In genomic region chr6:136921936-136922679, GRCh38 we compare ENCODE assay signal across 1 cellular context.
TF ChIP-seq lines count a peak whose summit lies in the region.

A gene with protein sequence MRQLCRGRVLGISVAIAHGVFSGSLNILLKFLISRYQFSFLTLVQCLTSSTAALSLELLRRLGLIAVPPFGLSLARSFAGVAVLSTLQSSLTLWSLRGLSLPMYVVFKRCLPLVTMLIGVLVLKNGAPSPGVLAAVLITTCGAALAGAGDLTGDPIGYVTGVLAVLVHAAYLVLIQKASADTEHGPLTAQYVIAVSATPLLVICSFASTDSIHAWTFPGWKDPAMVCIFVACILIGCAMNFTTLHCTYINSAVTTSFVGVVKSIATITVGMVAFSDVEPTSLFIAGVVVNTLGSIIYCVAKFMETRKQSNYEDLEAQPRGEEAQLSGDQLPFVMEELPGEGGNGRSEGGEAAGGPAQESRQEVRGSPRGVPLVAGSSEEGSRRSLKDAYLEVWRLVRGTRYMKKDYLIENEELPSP (plus strand): TSS chr6:136922301. CDS start chr6:136922429, 128 bp downstream.

TF ChIP-seq in HEK293, 187 proteins besides CTCF, POLR2A, EP300 and RAD21 (continued from another document and continues in another):
- no peak for TF ChIP-seq KLF17 (tag by site-specific recombination; IDR thresholded peaks at IDR 0.05)
- TF ChIP-seq ZNF248 (tag by site-specific recombination; IDR thresholded peaks at IDR 0.05): no peak
- TF ChIP-seq ZNF202 (tag by site-specific recombination; IDR thresholded peaks at IDR 0.05; ENCODE audit: borderline replicate concordance): no peak
- TF ChIP-seq KLF8 (tag by site-specific recombination; IDR thresholded peaks at IDR 0.05): peak; percentile 59; the same call in 1 of the 2 replicates
- TF ChIP-seq ZNF24 (tag by site-specific recombination; IDR thresholded peaks at IDR 0.05): no peak
- TF ChIP-seq, protein P1, sequence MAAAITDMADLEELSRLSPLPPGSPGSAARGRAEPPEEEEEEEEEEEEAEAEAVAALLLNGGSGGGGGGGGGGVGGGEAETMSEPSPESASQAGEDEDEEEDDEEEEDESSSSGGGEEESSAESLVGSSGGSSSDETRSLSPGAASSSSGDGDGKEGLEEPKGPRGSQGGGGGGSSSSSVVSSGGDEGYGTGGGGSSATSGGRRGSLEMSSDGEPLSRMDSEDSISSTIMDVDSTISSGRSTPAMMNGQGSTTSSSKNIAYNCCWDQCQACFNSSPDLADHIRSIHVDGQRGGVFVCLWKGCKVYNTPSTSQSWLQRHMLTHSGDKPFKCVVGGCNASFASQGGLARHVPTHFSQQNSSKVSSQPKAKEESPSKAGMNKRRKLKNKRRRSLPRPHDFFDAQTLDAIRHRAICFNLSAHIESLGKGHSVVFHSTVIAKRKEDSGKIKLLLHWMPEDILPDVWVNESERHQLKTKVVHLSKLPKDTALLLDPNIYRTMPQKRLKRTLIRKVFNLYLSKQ (tag by site-specific recombination; IDR thresholded peaks at IDR 0.05; ENCODE audit: borderline replicate concordance): no peak
- TF ChIP-seq, protein P2, sequence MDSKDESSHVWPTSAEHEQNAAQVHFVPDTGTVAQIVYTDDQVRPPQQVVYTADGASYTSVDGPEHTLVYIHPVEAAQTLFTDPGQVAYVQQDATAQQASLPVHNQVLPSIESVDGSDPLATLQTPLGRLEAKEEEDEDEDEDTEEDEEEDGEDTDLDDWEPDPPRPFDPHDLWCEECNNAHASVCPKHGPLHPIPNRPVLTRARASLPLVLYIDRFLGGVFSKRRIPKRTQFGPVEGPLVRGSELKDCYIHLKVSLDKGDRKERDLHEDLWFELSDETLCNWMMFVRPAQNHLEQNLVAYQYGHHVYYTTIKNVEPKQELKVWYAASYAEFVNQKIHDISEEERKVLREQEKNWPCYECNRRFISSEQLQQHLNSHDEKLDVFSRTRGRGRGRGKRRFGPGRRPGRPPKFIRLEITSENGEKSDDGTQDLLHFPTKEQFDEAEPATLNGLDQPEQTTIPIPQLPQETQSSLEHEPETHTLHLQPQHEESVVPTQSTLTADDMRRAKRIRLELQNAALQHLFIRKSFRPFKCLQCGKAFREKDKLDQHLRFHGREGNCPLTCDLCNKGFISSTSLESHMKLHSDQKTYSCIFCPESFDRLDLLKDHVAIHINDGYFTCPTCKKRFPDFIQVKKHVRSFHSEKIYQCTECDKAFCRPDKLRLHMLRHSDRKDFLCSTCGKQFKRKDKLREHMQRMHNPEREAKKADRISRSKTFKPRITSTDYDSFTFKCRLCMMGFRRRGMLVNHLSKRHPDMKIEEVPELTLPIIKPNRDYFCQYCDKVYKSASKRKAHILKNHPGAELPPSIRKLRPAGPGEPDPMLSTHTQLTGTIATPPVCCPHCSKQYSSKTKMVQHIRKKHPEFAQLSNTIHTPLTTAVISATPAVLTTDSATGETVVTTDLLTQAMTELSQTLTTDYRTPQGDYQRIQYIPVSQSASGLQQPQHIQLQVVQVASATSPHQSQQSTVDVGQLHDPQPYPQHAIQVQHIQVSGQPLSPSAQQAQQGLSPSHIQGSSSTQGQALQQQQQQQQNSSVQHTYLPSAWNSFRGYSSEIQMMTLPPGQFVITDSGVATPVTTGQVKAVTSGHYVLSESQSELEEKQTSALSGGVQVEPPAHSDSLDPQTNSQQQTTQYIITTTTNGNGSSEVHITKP (tag by site-specific recombination; IDR thresholded peaks at IDR 0.05): 0 out of 2 replicates have a peak, but pooled peaks have one; percentile 36
- TF ChIP-seq, protein P3, sequence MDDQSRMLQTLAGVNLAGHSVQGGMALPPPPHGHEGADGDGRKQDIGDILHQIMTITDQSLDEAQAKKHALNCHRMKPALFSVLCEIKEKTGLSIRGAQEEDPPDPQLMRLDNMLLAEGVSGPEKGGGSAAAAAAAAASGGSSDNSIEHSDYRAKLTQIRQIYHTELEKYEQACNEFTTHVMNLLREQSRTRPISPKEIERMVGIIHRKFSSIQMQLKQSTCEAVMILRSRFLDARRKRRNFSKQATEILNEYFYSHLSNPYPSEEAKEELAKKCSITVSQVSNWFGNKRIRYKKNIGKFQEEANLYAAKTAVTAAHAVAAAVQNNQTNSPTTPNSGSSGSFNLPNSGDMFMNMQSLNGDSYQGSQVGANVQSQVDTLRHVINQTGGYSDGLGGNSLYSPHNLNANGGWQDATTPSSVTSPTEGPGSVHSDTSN (CRISPR knock-in tag; IDR thresholded peaks at IDR 0.05): peak; percentile 50; the same call in 1 of the 2 replicates
- no peak for TF ChIP-seq ZNF37A (tag by site-specific recombination; IDR thresholded peaks at IDR 0.05)
- TF ChIP-seq PATZ1 (tag by site-specific recombination; IDR thresholded peaks at IDR 0.05): peak; percentile 77
- peak; percentile 64; the same call in 1 of the 2 replicates for TF ChIP-seq ZFHX2 (tag by site-specific recombination; conservative IDR thresholded peaks at IDR 0.05)
- no peak for TF ChIP-seq ZNF48 (tag by site-specific recombination; IDR thresholded peaks at IDR 0.05)
- TF ChIP-seq HOXA7 (CRISPR knock-in tag; IDR thresholded peaks at IDR 0.05; ENCODE audit: borderline replicate concordance): no peak
- no peak for TF ChIP-seq GLI4 (tag by site-specific recombination; IDR thresholded peaks at IDR 0.05)
- TF ChIP-seq, protein P4, sequence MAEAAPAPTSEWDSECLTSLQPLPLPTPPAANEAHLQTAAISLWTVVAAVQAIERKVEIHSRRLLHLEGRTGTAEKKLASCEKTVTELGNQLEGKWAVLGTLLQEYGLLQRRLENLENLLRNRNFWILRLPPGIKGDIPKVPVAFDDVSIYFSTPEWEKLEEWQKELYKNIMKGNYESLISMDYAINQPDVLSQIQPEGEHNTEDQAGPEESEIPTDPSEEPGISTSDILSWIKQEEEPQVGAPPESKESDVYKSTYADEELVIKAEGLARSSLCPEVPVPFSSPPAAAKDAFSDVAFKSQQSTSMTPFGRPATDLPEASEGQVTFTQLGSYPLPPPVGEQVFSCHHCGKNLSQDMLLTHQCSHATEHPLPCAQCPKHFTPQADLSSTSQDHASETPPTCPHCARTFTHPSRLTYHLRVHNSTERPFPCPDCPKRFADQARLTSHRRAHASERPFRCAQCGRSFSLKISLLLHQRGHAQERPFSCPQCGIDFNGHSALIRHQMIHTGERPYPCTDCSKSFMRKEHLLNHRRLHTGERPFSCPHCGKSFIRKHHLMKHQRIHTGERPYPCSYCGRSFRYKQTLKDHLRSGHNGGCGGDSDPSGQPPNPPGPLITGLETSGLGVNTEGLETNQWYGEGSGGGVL (tag by site-specific recombination; IDR thresholded peaks at IDR 0.05): peak; percentile 54; the same call in 1 of the 2 replicates
- TF ChIP-seq HOXC10 (CRISPR knock-in tag; IDR thresholded peaks at IDR 0.05): 0 out of 2 replicates have a peak, but pooled peaks have one; percentile 4
- no peak for TF ChIP-seq ZNF514 (tag by site-specific recombination; IDR thresholded peaks at IDR 0.05)
- TF ChIP-seq GLIS2 (tag by site-specific recombination; IDR thresholded peaks at IDR 0.05): peak; percentile 83; the same call in 1 of the 2 replicates
- TF ChIP-seq ZBTB10 (tag by site-specific recombination; IDR thresholded peaks at IDR 0.05): peak; percentile 11; the same call in 1 of the 2 replicates
- TF ChIP-seq ZNF280C (tag by site-specific recombination; IDR thresholded peaks at IDR 0.05): no peak
- no peak for TF ChIP-seq ZNF211 (tag by site-specific recombination; IDR thresholded peaks at IDR 0.05; ENCODE audit: low read depth)
- no peak for TF ChIP-seq ZNF112 (tag by site-specific recombination; IDR thresholded peaks at IDR 0.05)
- no peak for TF ChIP-seq ZNF692 (tag by site-specific recombination; IDR thresholded peaks at IDR 0.05)
- TF ChIP-seq, protein P5, sequence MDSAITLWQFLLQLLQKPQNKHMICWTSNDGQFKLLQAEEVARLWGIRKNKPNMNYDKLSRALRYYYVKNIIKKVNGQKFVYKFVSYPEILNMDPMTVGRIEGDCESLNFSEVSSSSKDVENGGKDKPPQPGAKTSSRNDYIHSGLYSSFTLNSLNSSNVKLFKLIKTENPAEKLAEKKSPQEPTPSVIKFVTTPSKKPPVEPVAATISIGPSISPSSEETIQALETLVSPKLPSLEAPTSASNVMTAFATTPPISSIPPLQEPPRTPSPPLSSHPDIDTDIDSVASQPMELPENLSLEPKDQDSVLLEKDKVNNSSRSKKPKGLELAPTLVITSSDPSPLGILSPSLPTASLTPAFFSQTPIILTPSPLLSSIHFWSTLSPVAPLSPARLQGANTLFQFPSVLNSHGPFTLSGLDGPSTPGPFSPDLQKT (IDR thresholded peaks at IDR 0.05; ENCODE audit: borderline replicate concordance, low read depth, low read length): no peak
